Comparison of ENCODE assay signal across 1 cellular context in genomic region chr15:64426845-64427465, GRCh38.
TF ChIP-seq lines count a peak whose summit lies in the region.

No MANE protein-coding gene starts in this region.

TF ChIP-seq in K562, 482 proteins besides CTCF, POLR2A, EP300 and RAD21 (continued from another document):
- TF ChIP-seq BRF2 (IDR thresholded peaks at IDR 0.05; ENCODE audit: borderline replicate concordance, insufficient read depth, insufficient read length) (no peak), ZNF384 (IDR thresholded peaks at IDR 0.05; ENCODE audit: low read depth, low read length) (peak; percentile 65; the same call in 1 of the 2 replicates)
